In the genomic region with DNA sequence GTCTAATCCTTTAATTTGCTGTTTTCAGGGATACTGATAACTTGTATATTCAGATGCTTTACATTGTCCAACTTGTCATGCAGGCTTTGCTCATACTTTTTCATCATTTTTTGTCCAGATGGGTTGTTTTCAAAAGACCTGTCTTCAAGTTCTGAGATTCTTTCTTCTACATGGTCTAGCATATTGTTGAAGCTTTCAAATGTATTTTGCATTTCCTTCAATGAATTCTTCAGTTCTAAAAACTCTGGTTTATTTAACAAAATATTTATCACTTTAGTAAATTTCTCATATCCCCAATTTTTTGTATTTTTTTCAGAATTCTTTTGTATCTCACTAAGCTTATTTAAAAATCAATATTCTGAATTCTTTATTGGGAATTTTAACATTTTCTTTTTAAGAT, we compare ENCODE assay signal across 16 cellular contexts.
DNase-seq lines count a peak whose midpoint lies in the region; ATAC-seq, FAIRE-seq and TF ChIP-seq lines count a peak whose summit lies in the region.
"Had no signal": no experiment of that assay in that cellular context is flagged by ENCODE, and none has a peak within 500 bp of the region (broad histone marks: within the 10 kb centered on the region; RNA-seq: fewer than 3 reads in every experiment).

No MANE protein-coding gene starts in this region.

- peaks cover 19 to 31% (median 19%) of the 10 kb centered on the region in 3 donors for H3K9me3 Mint-ChIP-seq in T-cell

- no peaks in the 10 kb centered on the region for H3K9me1 ChIP-seq in K562 (ENCODE audit: control insufficient read depth, insufficient read depth, low read length)

- TF ChIP-seq EP300 in SK-N-SH (IDR thresholded peaks at IDR 0.05; ENCODE audit: borderline replicate concordance in 1 of 2, low read depth in 1 of 2, low read length in 1 of 2) (no peak), K562 (IDR thresholded peaks at IDR 0.05; ENCODE audit: low read length) (no peak)

- peaks cover 0 to 8% of the 10 kb centered on the region in 2 experiments; a peak in 2 of 4 replicates for H3K4me1 ChIP-seq in SK-N-SH (ENCODE audit: control insufficient read depth in 1 of 2, insufficient read depth in 2 of 2, low read depth in 1 of 2, low read length in 1 of 2)
- H3K4me1 ChIP-seq in K562 (replicated peaks in 1 of 2; ENCODE audit: control insufficient read depth in 2 of 2, insufficient read depth in 2 of 2, low read length in 2 of 2), result no peaks in the 10 kb centered on the region
- H3K4me1 ChIP-seq: BE2C had no signal

- in situ Hi-C loops in KBM-7 (cut with MboI; ENCODE audit: low pct_unique_long_range_greater_than_20kb, low sequenced_read_pairs), result no loop called here
- in situ Hi-C loops in K562 (cut with MboI), result no loop called here

- intact Hi-C loops in K562 (cut with micrococcal nuclease) (no loop called here), posterior cingulate gyrus (cut with DNase I) (no loop called here)

- no peak overlapping the region for H3K4me2 ChIP-seq in SK-N-SH
- no peak overlapping the region for H3K4me2 ChIP-seq in K562 (ENCODE audit: insufficient read depth, low read length)

- H3K79me2 ChIP-seq in SK-N-SH (ENCODE audit: insufficient read depth) (no peaks in the 10 kb centered on the region), K562 (ENCODE audit: control insufficient read depth, insufficient read depth, low read length) (no peaks in the 10 kb centered on the region)

- no peaks in the 10 kb centered on the region for H3K36me3 Mint-ChIP-seq in T-cell
- H3K36me3 Mint-ChIP-seq: CD4-positive, alpha-beta memory T cell had no signal

- no peaks in the 10 kb centered on the region for H4K20me1 ChIP-seq in SK-N-SH (ENCODE audit: insufficient read depth)
- H4K20me1 ChIP-seq in K562 (replicated peaks; ENCODE audit: control insufficient read depth, insufficient read depth, low read length), result no peaks in the 10 kb centered on the region

- no peaks in the 10 kb centered on the region for H3F3A ChIP-seq in SK-N-SH (replicated peaks; ENCODE audit: insufficient read depth)

- no peak for ATAC-seq in SK-N-SH treated with all-trans-retinoic acid at 6 μM for 48 hours
- no peak for ATAC-seq in K562
- no peak for ATAC-seq in T-cell (replicated peaks in 1 of 4)
- ATAC-seq: GM12878, HCT116 had no signal

- H3K27me3 Mint-ChIP-seq in T-cell, result no peaks in the 10 kb centered on the region
- H3K27me3 Mint-ChIP-seq: CD4-positive, alpha-beta memory T cell had no signal

- H3K9me3 ChIP-seq in SK-N-SH (0 out of 2 replicates have a peak, but pooled peaks cover 5% of the 10 kb centered on the region), K562 (replicated peaks; ENCODE audit: control insufficient read depth, insufficient read depth, low read depth, low read length) (no peaks in the 10 kb centered on the region)
- H3K9me3 ChIP-seq: BE2C had no signal

- H3K36me3 ChIP-seq in SK-N-SH (replicated peaks in 1 of 2; ENCODE audit: control insufficient read depth in 1 of 2, insufficient read depth in 2 of 2, low read length in 1 of 2), result no peaks in the 10 kb centered on the region
- H3K36me3 ChIP-seq in K562 (ENCODE audit: control insufficient read depth, insufficient read depth, low read length), result no peaks in the 10 kb centered on the region
- H3K36me3 ChIP-seq: BE2C had no signal

- no peaks in the 10 kb centered on the region for H3K9me2 ChIP-seq in SK-N-SH

- H3K27ac ChIP-seq in SK-N-SH (ENCODE audit: low read depth in 2 of 2, low read length in 1 of 2) (no peak overlapping the region), K562 (ENCODE audit: extremely low read depth, low read depth, low read length) (no peak overlapping the region)
- H3K27ac ChIP-seq: C4-2B, GM23248, HL-60 had no signal

- no peak overlapping the region; a peak in 1 of 4 replicates for H3K4me3 ChIP-seq in SK-N-SH (ENCODE audit: low read depth in 2 of 2, low read length in 1 of 2)
- H3K4me3 ChIP-seq in K562, result no peak overlapping the region
- H3K4me3 ChIP-seq: GM12878, GM23248 had no signal

- DNase-seq in SK-N-SH (no peak), KBM-7 (peak; percentile 3), K562 (ENCODE audit: extremely low read depth in 1 of 4, low spot score in 3 of 4) (no peak), NCI-H1092 (lab: John Stamatoyannopoulos, UW) (no peak), posterior cingulate gyrus (no peak), T-cell (no peak)
- DNase-seq: BE2C; CD4-positive, alpha-beta memory T cell; GM23248 had no signal

- H3K9ac ChIP-seq in SK-N-SH (no peak overlapping the region), K562 (ENCODE audit: insufficient read depth in 1 of 2, low read depth in 2 of 2, low read length in 2 of 2) (no peak overlapping the region)
- H3K9ac ChIP-seq: GM23248 had no signal

- CTCF ChIA-PET in SK-N-SH (lab: Yijun Ruan, JAX), result interaction anchor here (1.3 to 1.4 kb wide), 2 partner anchors 13 to 755 kb away, joined by 3 read pairs; no protein-coding TSS in a partner anchor
- CTCF ChIA-PET in K562 (lab: Yijun Ruan, JAX; ENCODE audit: low intra/inter-chr PET ratio), result no interaction called here
- CTCF ChIA-PET in T-cell (lab: Charles Lee), result no interaction called here

- no peak overlapping the region for H2AFZ ChIP-seq in SK-N-SH (ENCODE audit: low read depth)
- no peak overlapping the region for H2AFZ ChIP-seq in K562 (ENCODE audit: low read depth, low read length)
- H2AFZ ChIP-seq: GM23248 had no signal

- H3K27me3 ChIP-seq in SK-N-SH (ENCODE audit: insufficient read depth) (no peaks in the 10 kb centered on the region), K562 (ENCODE audit: control insufficient read depth in 2 of 2, insufficient read depth in 2 of 2, low read length in 2 of 2) (no peaks in the 10 kb centered on the region)
- H3K27me3 ChIP-seq: BE2C had no signal

- POLR2A ChIA-PET in SK-N-SH (lab: Yijun Ruan, JAX) (no interaction called here), K562 (lab: Yijun Ruan, JAX) (no interaction called here), T-cell (lab: Charles Lee) (no interaction called here)

- no peak for FAIRE-seq in K562 (lab: Jason Lieb, UNC)
- FAIRE-seq: GM12878, GM18507, H54 had no signal

- TF ChIP-seq POLR2A in K562 (conservative IDR thresholded peaks at IDR 0.05), result no peak

- BruUV-seq in K562 (replicated peaks; lab: Mats Ljungman, UMichigan), result no TSS peak

- no peaks in the 10 kb centered on the region for H3K4me1 Mint-ChIP-seq in T-cell
- H3K4me1 Mint-ChIP-seq: CD4-positive, alpha-beta memory T cell had no signal

- TF ChIP-seq CTCF in SK-N-SH (IDR thresholded peaks at IDR 0.05) (no peak), K562 (IDR thresholded peaks at IDR 0.05 in 2 of 3, conservative IDR thresholded peaks at IDR 0.05 in 1 of 3; ENCODE audit: insufficient read depth in 2 of 3, low read depth in 1 of 3, low read length in 3 of 3) (no peak)

- no peak overlapping the region for H3K27ac Mint-ChIP-seq in T-cell
- H3K27ac Mint-ChIP-seq: CD4-positive, alpha-beta memory T cell had no signal

- H3K4me3 Mint-ChIP-seq in T-cell, result no peak overlapping the region
- H3K4me3 Mint-ChIP-seq: CD4-positive, alpha-beta memory T cell had no signal

- TF ChIP-seq RAD21 in SK-N-SH (IDR thresholded peaks at IDR 0.05; ENCODE audit: low read length) (no peak), K562 (CRISPR knock-in tag; conservative IDR thresholded peaks at IDR 0.05 in 1 of 2, IDR thresholded peaks at IDR 0.05 in 1 of 2) (no peak)

TF ChIP-seq in SK-N-SH treated with all-trans-retinoic acid at 6 μM for 48 hours, 23 proteins besides CTCF, POLR2A, EP300 and RAD21:
- no peak for TF ChIP-seq OSR1 (CRISPR knock-in tag; IDR thresholded peaks at IDR 0.05)
- no peak for TF ChIP-seq ZNF565 (CRISPR knock-in tag; conservative IDR thresholded peaks at IDR 0.05; ENCODE audit: low read depth)
- TF ChIP-seq ZFP30 (CRISPR knock-in tag; IDR thresholded peaks at IDR 0.05), result peak; percentile 100
- TF ChIP-seq ZFP3 (CRISPR knock-in tag; IDR thresholded peaks at IDR 0.05), result no peak

TF ChIP-seq in SK-N-SH, 30 proteins besides CTCF, POLR2A, EP300 and RAD21 (continues in another document):
- TF ChIP-seq TEAD4 (IDR thresholded peaks at IDR 0.05; ENCODE audit: borderline replicate concordance, insufficient read depth) (no peak), GATA2 (CRISPR knock-in tag; IDR thresholded peaks at IDR 0.05) (no peak), EZH2phosphoT487 (IDR thresholded peaks at IDR 0.05; ENCODE audit: borderline replicate concordance, low read depth) (no peak), NRF1 (IDR thresholded peaks at IDR 0.05; ENCODE audit: low read depth, low read length) (no peak), JUND (IDR thresholded peaks at IDR 0.05) (no peak), NFIC (IDR thresholded peaks at IDR 0.05; ENCODE audit: borderline replicate concordance) (no peak), TAF1 (IDR thresholded peaks at IDR 0.05; ENCODE audit: borderline replicate concordance, low read depth, low read length) (no peak)
- TF ChIP-seq, protein P1, sequence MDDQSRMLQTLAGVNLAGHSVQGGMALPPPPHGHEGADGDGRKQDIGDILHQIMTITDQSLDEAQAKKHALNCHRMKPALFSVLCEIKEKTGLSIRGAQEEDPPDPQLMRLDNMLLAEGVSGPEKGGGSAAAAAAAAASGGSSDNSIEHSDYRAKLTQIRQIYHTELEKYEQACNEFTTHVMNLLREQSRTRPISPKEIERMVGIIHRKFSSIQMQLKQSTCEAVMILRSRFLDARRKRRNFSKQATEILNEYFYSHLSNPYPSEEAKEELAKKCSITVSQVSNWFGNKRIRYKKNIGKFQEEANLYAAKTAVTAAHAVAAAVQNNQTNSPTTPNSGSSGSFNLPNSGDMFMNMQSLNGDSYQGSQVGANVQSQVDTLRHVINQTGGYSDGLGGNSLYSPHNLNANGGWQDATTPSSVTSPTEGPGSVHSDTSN (IDR thresholded peaks at IDR 0.05), result no peak

TF ChIP-seq in K562, 482 proteins besides CTCF, POLR2A, EP300 and RAD21:
- TF ChIP-seq LCOR (CRISPR knock-in tag; IDR thresholded peaks at IDR 0.05), result no peak
- TF ChIP-seq ZFP30 (CRISPR knock-in tag; IDR thresholded peaks at IDR 0.05; ENCODE audit: borderline replicate concordance), result peak; percentile 23; the same call in 1 of the 2 replicates
- TF ChIP-seq TRIM28 (IDR thresholded peaks at IDR 0.05), result peak; percentile 72
- no peak for TF ChIP-seq CHD4 (IDR thresholded peaks at IDR 0.05; ENCODE audit: insufficient read depth, insufficient replicate concordance, low read depth, low read length, poor library complexity, severe bottlenecking)
- no peak for TF ChIP-seq ZNF431 (CRISPR knock-in tag; IDR thresholded peaks at IDR 0.05)
- TF ChIP-seq ATF7 (IDR thresholded peaks at IDR 0.05), result no peak
